ENCODE assay signal across 1 cellular context in the genomic region with DNA sequence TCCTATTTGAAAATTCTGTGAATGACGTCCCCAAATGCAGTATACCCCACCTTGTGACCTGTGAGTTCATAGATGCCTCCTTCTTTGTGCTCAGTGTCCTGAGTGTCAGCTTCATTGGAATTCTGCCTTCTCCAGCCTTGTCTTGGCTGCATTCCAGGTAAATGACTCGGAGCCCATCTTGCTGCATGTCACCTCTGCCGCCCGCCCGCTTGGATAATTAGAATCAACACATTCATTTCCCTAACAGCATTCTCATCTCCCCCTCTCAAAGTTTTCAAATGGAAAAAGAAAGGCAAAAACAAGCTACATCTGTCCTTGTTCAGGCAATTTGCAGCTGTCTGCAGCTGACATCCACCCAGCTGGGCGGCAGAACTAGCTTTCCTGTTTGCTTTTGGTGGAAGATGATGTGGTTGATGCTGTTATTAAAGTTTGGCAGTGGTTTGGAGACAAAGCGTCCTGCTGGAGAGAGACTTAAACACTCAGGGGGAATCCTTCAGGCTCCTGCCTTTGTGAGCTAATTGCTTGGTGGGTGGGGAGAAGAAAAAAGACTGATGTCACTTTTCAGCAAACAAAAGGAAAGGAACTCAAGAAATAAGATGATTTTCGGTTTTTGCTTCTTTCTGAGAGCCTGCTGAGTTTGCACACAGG.
TF ChIP-seq lines count a peak whose summit lies in the region.

No MANE protein-coding gene starts in this region.

TF ChIP-seq in HEK293, 187 proteins besides CTCF, POLR2A, EP300 and RAD21 (continued from another document):
- no peak for TF ChIP-seq GLI2 (tag by site-specific recombination; IDR thresholded peaks at IDR 0.05; ENCODE audit: borderline replicate concordance, low read depth)
- TF ChIP-seq ZIC2 (tag by site-specific recombination; IDR thresholded peaks at IDR 0.05): peak; percentile 89
- TF ChIP-seq, protein P1, sequence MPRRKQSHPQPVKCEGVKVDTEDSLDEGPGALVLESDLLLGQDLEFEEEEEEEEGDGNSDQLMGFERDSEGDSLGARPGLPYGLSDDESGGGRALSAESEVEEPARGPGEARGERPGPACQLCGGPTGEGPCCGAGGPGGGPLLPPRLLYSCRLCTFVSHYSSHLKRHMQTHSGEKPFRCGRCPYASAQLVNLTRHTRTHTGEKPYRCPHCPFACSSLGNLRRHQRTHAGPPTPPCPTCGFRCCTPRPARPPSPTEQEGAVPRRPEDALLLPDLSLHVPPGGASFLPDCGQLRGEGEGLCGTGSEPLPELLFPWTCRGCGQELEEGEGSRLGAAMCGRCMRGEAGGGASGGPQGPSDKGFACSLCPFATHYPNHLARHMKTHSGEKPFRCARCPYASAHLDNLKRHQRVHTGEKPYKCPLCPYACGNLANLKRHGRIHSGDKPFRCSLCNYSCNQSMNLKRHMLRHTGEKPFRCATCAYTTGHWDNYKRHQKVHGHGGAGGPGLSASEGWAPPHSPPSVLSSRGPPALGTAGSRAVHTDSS (tag by site-specific recombination; IDR thresholded peaks at IDR 0.05): no peak
- TF ChIP-seq ZNF121 (tag by site-specific recombination; IDR thresholded peaks at IDR 0.05): no peak
- TF ChIP-seq KLF9 (tag by site-specific recombination; IDR thresholded peaks at IDR 0.05; ENCODE audit: low read depth): no peak
- no peak for TF ChIP-seq ZNF211 (tag by site-specific recombination; IDR thresholded peaks at IDR 0.05; ENCODE audit: low read depth)
- no peak for TF ChIP-seq ZNF354C (tag by site-specific recombination; IDR thresholded peaks at IDR 0.05; ENCODE audit: borderline replicate concordance, low read depth)
- TF ChIP-seq, protein P2, sequence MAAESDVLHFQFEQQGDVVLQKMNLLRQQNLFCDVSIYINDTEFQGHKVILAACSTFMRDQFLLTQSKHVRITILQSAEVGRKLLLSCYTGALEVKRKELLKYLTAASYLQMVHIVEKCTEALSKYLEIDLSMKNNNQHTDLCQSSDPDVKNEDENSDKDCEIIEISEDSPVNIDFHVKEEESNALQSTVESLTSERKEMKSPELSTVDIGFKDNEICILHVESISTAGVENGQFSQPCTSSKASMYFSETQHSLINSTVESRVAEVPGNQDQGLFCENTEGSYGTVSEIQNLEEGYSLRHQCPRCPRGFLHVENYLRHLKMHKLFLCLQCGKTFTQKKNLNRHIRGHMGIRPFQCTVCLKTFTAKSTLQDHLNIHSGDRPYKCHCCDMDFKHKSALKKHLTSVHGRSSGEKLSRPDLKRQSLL (tag by site-specific recombination; IDR thresholded peaks at IDR 0.05): no peak
- TF ChIP-seq, protein P3, sequence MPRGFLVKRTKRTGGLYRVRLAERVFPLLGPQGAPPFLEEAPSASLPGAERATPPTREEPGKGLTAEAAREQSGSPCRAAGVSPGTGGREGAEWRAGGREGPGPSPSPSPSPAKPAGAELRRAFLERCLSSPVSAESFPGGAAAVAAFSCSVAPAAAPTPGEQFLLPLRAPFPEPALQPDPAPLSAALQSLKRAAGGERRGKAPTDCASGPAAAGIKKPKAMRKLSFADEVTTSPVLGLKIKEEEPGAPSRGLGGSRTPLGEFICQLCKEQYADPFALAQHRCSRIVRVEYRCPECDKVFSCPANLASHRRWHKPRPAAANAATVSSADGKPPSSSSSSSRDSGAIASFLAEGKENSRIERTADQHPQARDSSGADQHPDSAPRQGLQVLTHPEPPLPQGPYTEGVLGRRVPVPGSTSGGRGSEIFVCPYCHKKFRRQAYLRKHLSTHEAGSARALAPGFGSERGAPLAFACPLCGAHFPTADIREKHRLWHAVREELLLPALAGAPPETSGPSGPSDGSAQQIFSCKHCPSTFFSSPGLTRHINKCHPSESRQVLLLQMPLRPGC (tag by site-specific recombination; IDR thresholded peaks at IDR 0.05): no peak
- TF ChIP-seq ZNF37A (tag by site-specific recombination; IDR thresholded peaks at IDR 0.05): no peak
- TF ChIP-seq, protein P4, sequence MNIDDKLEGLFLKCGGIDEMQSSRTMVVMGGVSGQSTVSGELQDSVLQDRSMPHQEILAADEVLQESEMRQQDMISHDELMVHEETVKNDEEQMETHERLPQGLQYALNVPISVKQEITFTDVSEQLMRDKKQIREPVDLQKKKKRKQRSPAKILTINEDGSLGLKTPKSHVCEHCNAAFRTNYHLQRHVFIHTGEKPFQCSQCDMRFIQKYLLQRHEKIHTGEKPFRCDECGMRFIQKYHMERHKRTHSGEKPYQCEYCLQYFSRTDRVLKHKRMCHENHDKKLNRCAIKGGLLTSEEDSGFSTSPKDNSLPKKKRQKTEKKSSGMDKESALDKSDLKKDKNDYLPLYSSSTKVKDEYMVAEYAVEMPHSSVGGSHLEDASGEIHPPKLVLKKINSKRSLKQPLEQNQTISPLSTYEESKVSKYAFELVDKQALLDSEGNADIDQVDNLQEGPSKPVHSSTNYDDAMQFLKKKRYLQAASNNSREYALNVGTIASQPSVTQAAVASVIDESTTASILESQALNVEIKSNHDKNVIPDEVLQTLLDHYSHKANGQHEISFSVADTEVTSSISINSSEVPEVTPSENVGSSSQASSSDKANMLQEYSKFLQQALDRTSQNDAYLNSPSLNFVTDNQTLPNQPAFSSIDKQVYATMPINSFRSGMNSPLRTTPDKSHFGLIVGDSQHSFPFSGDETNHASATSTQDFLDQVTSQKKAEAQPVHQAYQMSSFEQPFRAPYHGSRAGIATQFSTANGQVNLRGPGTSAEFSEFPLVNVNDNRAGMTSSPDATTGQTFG (tag by site-specific recombination; IDR thresholded peaks at IDR 0.05; ENCODE audit: borderline replicate concordance): no peak
- TF ChIP-seq ZNF626 (tag by site-specific recombination; IDR thresholded peaks at IDR 0.05): no peak
- no peak for TF ChIP-seq ZNF529 (tag by site-specific recombination; IDR thresholded peaks at IDR 0.05; ENCODE audit: insufficient replicate concordance)
- no peak for TF ChIP-seq ZBTB20 (tag by site-specific recombination; IDR thresholded peaks at IDR 0.05)
- TF ChIP-seq ZNF391 (tag by site-specific recombination; IDR thresholded peaks at IDR 0.05; ENCODE audit: borderline replicate concordance, low read depth): 0 out of 2 replicates have a peak, but pooled peaks have one; percentile 33
- TF ChIP-seq ZNF837 (tag by site-specific recombination; IDR thresholded peaks at IDR 0.05): no peak
- TF ChIP-seq ZNF157 (tag by site-specific recombination; IDR thresholded peaks at IDR 0.05): no peak
- no peak for TF ChIP-seq ZNF10 (tag by site-specific recombination; IDR thresholded peaks at IDR 0.05)
- TF ChIP-seq, protein P5, sequence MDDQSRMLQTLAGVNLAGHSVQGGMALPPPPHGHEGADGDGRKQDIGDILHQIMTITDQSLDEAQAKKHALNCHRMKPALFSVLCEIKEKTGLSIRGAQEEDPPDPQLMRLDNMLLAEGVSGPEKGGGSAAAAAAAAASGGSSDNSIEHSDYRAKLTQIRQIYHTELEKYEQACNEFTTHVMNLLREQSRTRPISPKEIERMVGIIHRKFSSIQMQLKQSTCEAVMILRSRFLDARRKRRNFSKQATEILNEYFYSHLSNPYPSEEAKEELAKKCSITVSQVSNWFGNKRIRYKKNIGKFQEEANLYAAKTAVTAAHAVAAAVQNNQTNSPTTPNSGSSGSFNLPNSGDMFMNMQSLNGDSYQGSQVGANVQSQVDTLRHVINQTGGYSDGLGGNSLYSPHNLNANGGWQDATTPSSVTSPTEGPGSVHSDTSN (CRISPR knock-in tag; IDR thresholded peaks at IDR 0.05): no peak
- TF ChIP-seq FEZF1 (tag by site-specific recombination; IDR thresholded peaks at IDR 0.05): no peak
- TF ChIP-seq ZBTB48 (tag by site-specific recombination; IDR thresholded peaks at IDR 0.05): no peak
- TF ChIP-seq, protein P6, sequence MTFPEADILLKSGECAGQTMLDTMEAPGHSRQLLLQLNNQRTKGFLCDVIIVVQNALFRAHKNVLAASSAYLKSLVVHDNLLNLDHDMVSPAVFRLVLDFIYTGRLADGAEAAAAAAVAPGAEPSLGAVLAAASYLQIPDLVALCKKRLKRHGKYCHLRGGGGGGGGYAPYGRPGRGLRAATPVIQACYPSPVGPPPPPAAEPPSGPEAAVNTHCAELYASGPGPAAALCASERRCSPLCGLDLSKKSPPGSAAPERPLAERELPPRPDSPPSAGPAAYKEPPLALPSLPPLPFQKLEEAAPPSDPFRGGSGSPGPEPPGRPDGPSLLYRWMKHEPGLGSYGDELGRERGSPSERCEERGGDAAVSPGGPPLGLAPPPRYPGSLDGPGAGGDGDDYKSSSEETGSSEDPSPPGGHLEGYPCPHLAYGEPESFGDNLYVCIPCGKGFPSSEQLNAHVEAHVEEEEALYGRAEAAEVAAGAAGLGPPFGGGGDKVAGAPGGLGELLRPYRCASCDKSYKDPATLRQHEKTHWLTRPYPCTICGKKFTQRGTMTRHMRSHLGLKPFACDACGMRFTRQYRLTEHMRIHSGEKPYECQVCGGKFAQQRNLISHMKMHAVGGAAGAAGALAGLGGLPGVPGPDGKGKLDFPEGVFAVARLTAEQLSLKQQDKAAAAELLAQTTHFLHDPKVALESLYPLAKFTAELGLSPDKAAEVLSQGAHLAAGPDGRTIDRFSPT (tag by site-specific recombination; IDR thresholded peaks at IDR 0.05): no peak
- no peak for TF ChIP-seq ZNF19 (tag by site-specific recombination; IDR thresholded peaks at IDR 0.05; ENCODE audit: low read depth)
- TF ChIP-seq ZNF585B (tag by site-specific recombination; IDR thresholded peaks at IDR 0.05): no peak
- no peak for TF ChIP-seq ZBTB7A (tag by site-specific recombination; IDR thresholded peaks at IDR 0.05; ENCODE audit: low read depth)
- TF ChIP-seq, protein P7, sequence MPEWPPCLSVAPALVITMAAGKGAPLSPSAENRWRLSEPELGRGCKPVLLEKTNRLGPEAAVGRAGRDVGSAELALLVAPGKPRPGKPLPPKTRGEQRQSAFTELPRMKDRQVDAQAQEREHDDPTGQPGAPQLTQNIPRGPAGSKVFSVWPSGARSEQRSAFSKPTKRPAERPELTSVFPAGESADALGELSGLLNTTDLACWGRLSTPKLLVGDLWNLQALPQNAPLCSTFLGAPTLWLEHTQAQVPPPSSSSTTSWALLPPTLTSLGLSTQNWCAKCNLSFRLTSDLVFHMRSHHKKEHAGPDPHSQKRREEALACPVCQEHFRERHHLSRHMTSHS (tag by site-specific recombination; IDR thresholded peaks at IDR 0.05): no peak
- TF ChIP-seq, protein P8, sequence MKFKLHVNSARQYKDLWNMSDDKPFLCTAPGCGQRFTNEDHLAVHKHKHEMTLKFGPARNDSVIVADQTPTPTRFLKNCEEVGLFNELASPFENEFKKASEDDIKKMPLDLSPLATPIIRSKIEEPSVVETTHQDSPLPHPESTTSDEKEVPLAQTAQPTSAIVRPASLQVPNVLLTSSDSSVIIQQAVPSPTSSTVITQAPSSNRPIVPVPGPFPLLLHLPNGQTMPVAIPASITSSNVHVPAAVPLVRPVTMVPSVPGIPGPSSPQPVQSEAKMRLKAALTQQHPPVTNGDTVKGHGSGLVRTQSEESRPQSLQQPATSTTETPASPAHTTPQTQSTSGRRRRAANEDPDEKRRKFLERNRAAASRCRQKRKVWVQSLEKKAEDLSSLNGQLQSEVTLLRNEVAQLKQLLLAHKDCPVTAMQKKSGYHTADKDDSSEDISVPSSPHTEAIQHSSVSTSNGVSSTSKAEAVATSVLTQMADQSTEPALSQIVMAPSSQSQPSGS (tag by site-specific recombination; IDR thresholded peaks at IDR 0.05; ENCODE audit: low read depth): no peak
- TF ChIP-seq GLIS1 (tag by site-specific recombination; IDR thresholded peaks at IDR 0.05): peak; percentile 68
- TF ChIP-seq, protein P9, sequence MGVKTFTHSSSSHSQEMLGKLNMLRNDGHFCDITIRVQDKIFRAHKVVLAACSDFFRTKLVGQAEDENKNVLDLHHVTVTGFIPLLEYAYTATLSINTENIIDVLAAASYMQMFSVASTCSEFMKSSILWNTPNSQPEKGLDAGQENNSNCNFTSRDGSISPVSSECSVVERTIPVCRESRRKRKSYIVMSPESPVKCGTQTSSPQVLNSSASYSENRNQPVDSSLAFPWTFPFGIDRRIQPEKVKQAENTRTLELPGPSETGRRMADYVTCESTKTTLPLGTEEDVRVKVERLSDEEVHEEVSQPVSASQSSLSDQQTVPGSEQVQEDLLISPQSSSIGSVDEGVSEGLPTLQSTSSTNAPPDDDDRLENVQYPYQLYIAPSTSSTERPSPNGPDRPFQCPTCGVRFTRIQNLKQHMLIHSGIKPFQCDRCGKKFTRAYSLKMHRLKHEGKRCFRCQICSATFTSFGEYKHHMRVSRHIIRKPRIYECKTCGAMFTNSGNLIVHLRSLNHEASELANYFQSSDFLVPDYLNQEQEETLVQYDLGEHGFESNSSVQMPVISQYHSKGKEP (tag by site-specific recombination; IDR thresholded peaks at IDR 0.05): no peak; the same call in 1 of the 2 replicates
- TF ChIP-seq, protein P10, sequence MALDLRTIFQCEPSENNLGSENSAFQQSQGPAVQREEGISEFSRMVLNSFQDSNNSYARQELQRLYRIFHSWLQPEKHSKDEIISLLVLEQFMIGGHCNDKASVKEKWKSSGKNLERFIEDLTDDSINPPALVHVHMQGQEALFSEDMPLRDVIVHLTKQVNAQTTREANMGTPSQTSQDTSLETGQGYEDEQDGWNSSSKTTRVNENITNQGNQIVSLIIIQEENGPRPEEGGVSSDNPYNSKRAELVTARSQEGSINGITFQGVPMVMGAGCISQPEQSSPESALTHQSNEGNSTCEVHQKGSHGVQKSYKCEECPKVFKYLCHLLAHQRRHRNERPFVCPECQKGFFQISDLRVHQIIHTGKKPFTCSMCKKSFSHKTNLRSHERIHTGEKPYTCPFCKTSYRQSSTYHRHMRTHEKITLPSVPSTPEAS (tag by site-specific recombination; IDR thresholded peaks at IDR 0.05): no peak
- no peak for TF ChIP-seq HOXA7 (CRISPR knock-in tag; IDR thresholded peaks at IDR 0.05; ENCODE audit: borderline replicate concordance)
- TF ChIP-seq KLF16 (tag by site-specific recombination; IDR thresholded peaks at IDR 0.05): no peak
- TF ChIP-seq, protein P11, sequence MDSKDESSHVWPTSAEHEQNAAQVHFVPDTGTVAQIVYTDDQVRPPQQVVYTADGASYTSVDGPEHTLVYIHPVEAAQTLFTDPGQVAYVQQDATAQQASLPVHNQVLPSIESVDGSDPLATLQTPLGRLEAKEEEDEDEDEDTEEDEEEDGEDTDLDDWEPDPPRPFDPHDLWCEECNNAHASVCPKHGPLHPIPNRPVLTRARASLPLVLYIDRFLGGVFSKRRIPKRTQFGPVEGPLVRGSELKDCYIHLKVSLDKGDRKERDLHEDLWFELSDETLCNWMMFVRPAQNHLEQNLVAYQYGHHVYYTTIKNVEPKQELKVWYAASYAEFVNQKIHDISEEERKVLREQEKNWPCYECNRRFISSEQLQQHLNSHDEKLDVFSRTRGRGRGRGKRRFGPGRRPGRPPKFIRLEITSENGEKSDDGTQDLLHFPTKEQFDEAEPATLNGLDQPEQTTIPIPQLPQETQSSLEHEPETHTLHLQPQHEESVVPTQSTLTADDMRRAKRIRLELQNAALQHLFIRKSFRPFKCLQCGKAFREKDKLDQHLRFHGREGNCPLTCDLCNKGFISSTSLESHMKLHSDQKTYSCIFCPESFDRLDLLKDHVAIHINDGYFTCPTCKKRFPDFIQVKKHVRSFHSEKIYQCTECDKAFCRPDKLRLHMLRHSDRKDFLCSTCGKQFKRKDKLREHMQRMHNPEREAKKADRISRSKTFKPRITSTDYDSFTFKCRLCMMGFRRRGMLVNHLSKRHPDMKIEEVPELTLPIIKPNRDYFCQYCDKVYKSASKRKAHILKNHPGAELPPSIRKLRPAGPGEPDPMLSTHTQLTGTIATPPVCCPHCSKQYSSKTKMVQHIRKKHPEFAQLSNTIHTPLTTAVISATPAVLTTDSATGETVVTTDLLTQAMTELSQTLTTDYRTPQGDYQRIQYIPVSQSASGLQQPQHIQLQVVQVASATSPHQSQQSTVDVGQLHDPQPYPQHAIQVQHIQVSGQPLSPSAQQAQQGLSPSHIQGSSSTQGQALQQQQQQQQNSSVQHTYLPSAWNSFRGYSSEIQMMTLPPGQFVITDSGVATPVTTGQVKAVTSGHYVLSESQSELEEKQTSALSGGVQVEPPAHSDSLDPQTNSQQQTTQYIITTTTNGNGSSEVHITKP (tag by site-specific recombination; IDR thresholded peaks at IDR 0.05): peak; percentile 41; the same call in 1 of the 2 replicates
- TF ChIP-seq ZNF548 (tag by site-specific recombination; IDR thresholded peaks at IDR 0.05): no peak
- no peak for TF ChIP-seq KLF8 (tag by site-specific recombination; IDR thresholded peaks at IDR 0.05)
- TF ChIP-seq ZNF701 (tag by site-specific recombination; IDR thresholded peaks at IDR 0.05): no peak
